ENCODE assay signal across 15 cellular contexts in genomic region chr12:66497000-66497897, GRCh38.
"Had no signal": no experiment of that assay in that cellular context is flagged by ENCODE, and none has a peak within 500 bp of the region (broad histone marks: within the 10 kb centered on the region; RNA-seq: fewer than 3 reads in every experiment).

No MANE protein-coding gene starts in this region.

- DNase-seq: activated CD4-positive, alpha-beta T cell treated with anti-CD3 and anti-CD28 coated beads for 4 hours; activated CD8-positive, alpha-beta memory T cell treated with anti-CD3 and anti-CD28 coated beads, Interleukin-2, amount 50 U/mL, for 4 hours; activated CD8-positive, alpha-beta T cell treated with anti-CD3 and anti-CD28 coated beads for 36 hours; activated gamma-delta T cell treated with Interleukin-2 at 50 U/mL for 16 hours; activated naive CD8-positive, alpha-beta T cell treated with anti-CD3 and anti-CD28 coated beads for 36 hours; activated T-cell treated with anti-CD3 and anti-CD28 coated beads, Interleukin-2, amount 50 U/mL, for 72 hours; aorta; left colon; naive thymus-derived CD4-positive, alpha-beta T cell; small intestine; T1000; uterus; WERI-Rb-1 had no signal

- ATAC-seq: activated CD8-positive, alpha-beta T cell treated with anti-CD3 and anti-CD28 coated beads for 36 hours; activated T-cell treated with anti-CD3 and anti-CD28 coated beads, Interleukin-2, amount 50 U/mL, for 72 hours; left colon; naive thymus-derived CD4-positive, alpha-beta T cell had no signal

- H3K27ac ChIP-seq: cardiac muscle cell, right atrium auricular region, uterus, WERI-Rb-1 had no signal
